Comparison of ENCODE assay signal across 24 cellular contexts in genomic region chr3:188360364-188360881, GRCh38.
A peak's percentile ranks its signal among the peaks of the same experiment; 100 is the strongest.
DNase-seq lines count a peak whose midpoint lies in the region; ATAC-seq and TF ChIP-seq lines count a peak whose summit lies in the region.
"Had no signal": no experiment of that assay in that cellular context is flagged by ENCODE, and none has a peak within 500 bp of the region (broad histone marks: within the 10 kb centered on the region; RNA-seq: fewer than 3 reads in every experiment).

No MANE protein-coding gene starts in this region.

- peaks cover 91% of the 10 kb centered on the region for H4K20me1 ChIP-seq in smooth muscle cell (ENCODE audit: low read depth)

- peak overlapping the region; percentile 29 for H3K27ac Mint-ChIP-seq in T-helper 1 cell treated with Interleukin-12 subunit alpha and Interleukin-12 subunit beta and Interleukin-4 antibody, amounts not matched to agents 30 μg/mL and 1 μg/mL, for 36 hours
- H3K27ac Mint-ChIP-seq in naive thymus-derived CD4-positive, alpha-beta T cell, result peak overlapping the region in 7 of 9 donors; percentile 32 to 86 (median 82)
- H3K27ac Mint-ChIP-seq: neural progenitor cell had no signal

- DNase-seq in T-helper 1 cell (no peak), amniotic epithelial cell (ENCODE audit: low read depth) (peak; percentile 68), smooth muscle cell (lab: John Stamatoyannopoulos, UW; ENCODE audit: unreplicated experiment) (no peak)
- DNase-seq in naive thymus-derived CD4-positive, alpha-beta T cell, result no peak
- DNase-seq: activated CD4-positive, alpha-beta T cell treated with anti-CD3 and anti-CD28 coated beads, Interleukin-2, amount 50 U/mL, for 1 hour; Caco-2; DMS79; effector CD8-positive, alpha-beta T cell; IMR-90; islet precursor cell; left ventricle myocardium superior; NCI-H1105; NCI-H1930; NCI-H526 treated with DMSO at 0.1 percent for 48 hours; substantia nigra; T-helper 2 cell had no signal

- no peaks in the 10 kb centered on the region for H3K36me3 ChIP-seq in HEK293 (ENCODE audit: control insufficient read depth in 2 of 2, insufficient read depth in 1 of 2, low read length in 2 of 2)
- no peaks in the 10 kb centered on the region for H3K36me3 ChIP-seq in naive thymus-derived CD4-positive, alpha-beta T cell (ENCODE audit: control insufficient read depth in 2 of 3, insufficient read depth in 3 of 3, low read length in 3 of 3)
- H3K36me3 ChIP-seq in smooth muscle cell (ENCODE audit: low read depth), result no peaks in the 10 kb centered on the region
- H3K36me3 ChIP-seq: neural progenitor cell had no signal

- POLR2A ChIA-PET in HEK293 (lab: Yijun Ruan, JAX), result no interaction called here
- POLR2A ChIA-PET in naive thymus-derived CD4-positive, alpha-beta T cell (lab: Charles Lee), result interaction anchor here (0.6 to 0.9 kb wide), 2 partner anchors 612 to 618 kb away, joined by 3 read pairs; no protein-coding TSS in a partner anchor

- H3K79me2 ChIP-seq in smooth muscle cell (ENCODE audit: low read depth), result peaks cover 66% of the 10 kb centered on the region

- H3K4me1 Mint-ChIP-seq in T-helper 1 cell treated with Interleukin-12 subunit alpha and Interleukin-12 subunit beta and Interleukin-4 antibody, amounts not matched to agents 30 μg/mL and 1 μg/mL, for 36 hours (ENCODE audit: low read depth), result peaks cover 28% of the 10 kb centered on the region
- peaks cover 31 to 70% (median 47%) of the 10 kb centered on the region in 7 donors for H3K4me1 Mint-ChIP-seq in naive thymus-derived CD4-positive, alpha-beta T cell

- peaks cover 10% of the 10 kb centered on the region for H3K36me3 Mint-ChIP-seq in T-helper 1 cell treated with Interleukin-12 subunit alpha and Interleukin-12 subunit beta and Interleukin-4 antibody, amounts not matched to agents 30 μg/mL and 1 μg/mL, for 36 hours (ENCODE audit: low read depth)
- H3K36me3 Mint-ChIP-seq in naive thymus-derived CD4-positive, alpha-beta T cell, result peaks cover 0 to 22% (median 5%) of the 10 kb centered on the region in 5 donors

- peaks cover 7% of the 10 kb centered on the region for H3F3A ChIP-seq in smooth muscle cell (ENCODE audit: low read depth)

- intact Hi-C loops in naive thymus-derived CD4-positive, alpha-beta T cell (cut with micrococcal nuclease), result no loop called here

- H3K9ac ChIP-seq in smooth muscle cell (ENCODE audit: low read depth), result no peak overlapping the region
- H3K9ac ChIP-seq: neural progenitor cell had no signal

- H3K4me3 ChIP-seq in HEK293 (ENCODE audit: low read depth, low read length) (no peak overlapping the region), smooth muscle cell (no peak overlapping the region)
- no peak overlapping the region for H3K4me3 ChIP-seq in naive thymus-derived CD4-positive, alpha-beta T cell (ENCODE audit: low read length)
- H3K4me3 ChIP-seq: neural progenitor cell had no signal

- H3K4me1 ChIP-seq in HEK293 (ENCODE audit: control insufficient read depth, insufficient read depth, low read length) (0 out of 2 replicates have a peak, but pooled peaks cover 4% of the 10 kb centered on the region), smooth muscle cell (ENCODE audit: low read depth) (no peaks in the 10 kb centered on the region)
- H3K4me1 ChIP-seq in naive thymus-derived CD4-positive, alpha-beta T cell (ENCODE audit: control insufficient read depth in 2 of 2, insufficient read depth in 2 of 2, low read length in 2 of 2), result peaks cover 31 to 32% of the 10 kb centered on the region in 2 donors
- H3K4me1 ChIP-seq: Caco-2 had no signal

- H3K4me3 Mint-ChIP-seq in T-helper 1 cell treated with Interleukin-12 subunit alpha and Interleukin-12 subunit beta and Interleukin-4 antibody, amounts not matched to agents 30 μg/mL and 1 μg/mL, for 36 hours, result no peak overlapping the region
- H3K4me3 Mint-ChIP-seq in naive thymus-derived CD4-positive, alpha-beta T cell, result peak overlapping the region in 6 of 10 donors; percentile 28 to 74 (median 64)
- H3K4me3 Mint-ChIP-seq: neural progenitor cell had no signal

- peaks cover 36% of the 10 kb centered on the region for H3K27me3 Mint-ChIP-seq in T-helper 1 cell treated with Interleukin-12 subunit alpha and Interleukin-12 subunit beta and Interleukin-4 antibody, amounts not matched to agents 30 μg/mL and 1 μg/mL, for 36 hours (ENCODE audit: low read depth)
- H3K27me3 Mint-ChIP-seq in naive thymus-derived CD4-positive, alpha-beta T cell, result peaks cover 0 to 4% (median 0%) of the 10 kb centered on the region in 5 donors

- no peaks in the 10 kb centered on the region for H3K9me3 ChIP-seq in HEK293 (ENCODE audit: control insufficient read depth, insufficient read depth, low read depth, low read length)
- no peaks in the 10 kb centered on the region for H3K9me3 ChIP-seq in naive thymus-derived CD4-positive, alpha-beta T cell (ENCODE audit: control insufficient read depth in 2 of 3, low read length in 3 of 3)
- H3K9me3 ChIP-seq in smooth muscle cell (replicated peaks; ENCODE audit: low read depth), result no peaks in the 10 kb centered on the region
- H3K9me3 ChIP-seq: Caco-2 had no signal

- TF ChIP-seq CTCF in HEK293 (tag by site-specific recombination; IDR thresholded peaks at IDR 0.05) (no peak), smooth muscle cell (IDR thresholded peaks at IDR 0.05; ENCODE audit: borderline replicate concordance, insufficient read depth, poor library complexity, severe bottlenecking) (no peak)

- ATAC-seq in naive thymus-derived CD4-positive, alpha-beta T cell, result no peak
- ATAC-seq in GM18861 (IDR thresholded peaks at IDR 0.05; ENCODE audit: unreplicated experiment), result no peak
- ATAC-seq in GM21360 (IDR thresholded peaks at IDR 0.05; ENCODE audit: unreplicated experiment), result no peak
- ATAC-seq: esophagus mucosa, HCT116 had no signal

- H3K4me2 ChIP-seq in smooth muscle cell, result no peak overlapping the region
- H3K4me2 ChIP-seq: neural progenitor cell had no signal

- 31% methylated on average over 3 of the region's 3 CpGs for WGBS in smooth muscle cell (ENCODE audit: low lambda C conversion rate)

- no peak overlapping the region for H2AFZ ChIP-seq in smooth muscle cell (ENCODE audit: low read depth)
- H2AFZ ChIP-seq: neural progenitor cell had no signal

- no peaks in the 10 kb centered on the region for H3K27me3 ChIP-seq in naive thymus-derived CD4-positive, alpha-beta T cell (ENCODE audit: control insufficient read depth in 2 of 2, insufficient read depth in 2 of 2, low read length in 2 of 2)
- H3K27me3 ChIP-seq in smooth muscle cell (ENCODE audit: low read depth), result no peaks in the 10 kb centered on the region
- H3K27me3 ChIP-seq: neural progenitor cell had no signal

- no peaks in the 10 kb centered on the region for H3K9me3 Mint-ChIP-seq in T-helper 1 cell treated with Interleukin-12 subunit alpha and Interleukin-12 subunit beta and Interleukin-4 antibody, amounts not matched to agents 30 μg/mL and 1 μg/mL, for 36 hours
- H3K9me3 Mint-ChIP-seq in naive thymus-derived CD4-positive, alpha-beta T cell, result no peaks in the 10 kb centered on the region
- H3K9me3 Mint-ChIP-seq: neural progenitor cell had no signal

- CTCF ChIA-PET in HEK293 (lab: Yijun Ruan, JAX), result interaction anchor here (0.7 kb wide), 1 partner anchor 38 kb away, joined by 3 read pairs; no protein-coding TSS in a partner anchor
- CTCF ChIA-PET in naive thymus-derived CD4-positive, alpha-beta T cell (lab: Charles Lee), result no interaction called here

- no peak overlapping the region for H3K27ac ChIP-seq in HEK293 (ENCODE audit: extremely low read depth, low read depth, low read length)
- H3K27ac ChIP-seq in naive thymus-derived CD4-positive, alpha-beta T cell (ENCODE audit: low read depth, low read length), result no peak overlapping the region
- H3K27ac ChIP-seq in smooth muscle cell (ENCODE audit: low read depth), result no peak overlapping the region
- H3K27ac ChIP-seq: 22Rv1, neural progenitor cell had no signal

TF ChIP-seq in HEK293, 187 proteins besides CTCF, POLR2A, EP300 and RAD21:
- TF ChIP-seq ZNF19 (tag by site-specific recombination; IDR thresholded peaks at IDR 0.05; ENCODE audit: low read depth), result no peak
- TF ChIP-seq ZNF121 (tag by site-specific recombination; IDR thresholded peaks at IDR 0.05), result peak; percentile 65; the same call in 1 of the 2 replicates
- TF ChIP-seq ZNF132 (tag by site-specific recombination; IDR thresholded peaks at IDR 0.05; ENCODE audit: borderline replicate concordance), result no peak
- TF ChIP-seq ZNF366 (tag by site-specific recombination; conservative IDR thresholded peaks at IDR 0.05), result 0 out of 2 replicates have a peak, but pooled peaks have one; percentile 20
